ENCODE assay signal across 8 cellular contexts in the genomic region with DNA sequence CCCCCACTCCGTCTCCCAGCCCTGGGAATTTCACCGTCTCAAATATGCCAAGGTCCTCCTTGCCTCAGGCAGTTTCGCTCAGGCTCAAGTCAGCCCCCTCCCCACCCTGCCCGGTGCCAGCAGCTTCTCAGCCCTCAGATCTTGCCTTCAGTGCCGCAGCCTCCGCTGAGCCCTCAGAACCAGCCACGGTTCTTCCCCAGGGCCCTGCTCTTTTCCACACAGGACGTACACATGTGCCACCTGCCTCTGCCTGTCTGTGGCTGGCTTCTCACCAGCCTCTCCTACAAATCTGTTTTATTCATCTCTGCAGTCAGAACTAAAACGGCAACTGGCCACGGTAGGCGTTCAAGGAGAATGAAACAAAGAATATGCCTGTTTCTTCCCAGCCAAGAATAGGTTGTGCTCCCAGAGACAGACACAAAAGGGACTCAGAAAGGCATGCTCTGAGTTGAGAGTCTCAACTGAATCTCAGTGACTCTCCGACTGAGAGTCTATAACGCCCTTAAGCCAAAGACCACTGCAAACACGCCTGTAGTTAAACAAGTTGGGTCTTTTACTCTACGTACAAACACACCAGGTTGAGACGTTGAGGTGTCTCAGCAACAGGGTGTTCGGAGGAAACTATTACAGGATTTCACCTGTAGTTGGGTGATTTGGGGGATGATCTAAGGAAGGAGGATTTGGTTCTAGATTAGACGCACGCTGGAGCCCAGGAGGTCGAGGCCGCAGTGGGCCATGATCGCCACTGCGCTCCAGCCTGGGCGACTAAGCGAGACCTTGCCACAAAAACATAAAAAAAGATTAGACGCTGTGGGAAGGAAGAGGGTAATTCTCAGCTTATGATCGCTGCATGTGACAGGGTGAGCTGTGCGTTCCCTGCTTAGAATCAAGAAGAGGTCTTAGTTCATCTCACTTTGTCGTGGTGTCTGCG. TPM values are rescaled to one million over a fixed set of nuclear protein-coding genes. Genes with fewer than 3 reads are reported as not detected.
A peak's percentile ranks its signal among the peaks of the same experiment; 100 is the strongest.
DNase-seq lines count a peak whose midpoint lies in the region; ATAC-seq and TF ChIP-seq lines count a peak whose summit lies in the region.

No MANE protein-coding gene starts in this region.

- TF ChIP-seq POLR2A in esophagus squamous epithelium (IDR thresholded peaks at IDR 0.05), result no peak

- peaks cover 0 to 28% (median 0%) of the 10 kb centered on the region in 4 donors for H3K27me3 ChIP-seq in esophagus squamous epithelium

- H3K36me3 Mint-ChIP-seq in activated T-cell treated with anti-CD3 and anti-CD28 coated beads, Interleukin-2, amount 50 U/mL, for 24 hours (ENCODE audit: low read depth), result peaks cover 20% of the 10 kb centered on the region

- H3K27me3 Mint-ChIP-seq in activated T-cell treated with anti-CD3 and anti-CD28 coated beads, Interleukin-2, amount 50 U/mL, for 24 hours, result peaks cover 4% of the 10 kb centered on the region

- peak overlapping the region; percentile 93 for H3K9ac ChIP-seq in SK-N-MC (ENCODE audit: insufficient read length)

- H3K4me3 Mint-ChIP-seq in activated T-cell treated with anti-CD3 and anti-CD28 coated beads, Interleukin-2, amount 50 U/mL, for 24 hours, result peak overlapping the region; percentile 87

- ATAC-seq in HG03139 (IDR thresholded peaks at IDR 0.05; ENCODE audit: unreplicated experiment), result no peak

- H3K36me3 ChIP-seq in SK-N-MC (ENCODE audit: insufficient read depth, low read length) (no peaks in the 10 kb centered on the region), esophagus squamous epithelium (no peaks in the 10 kb centered on the region)

- no peaks in the 10 kb centered on the region for H3K9me3 Mint-ChIP-seq in activated T-cell treated with anti-CD3 and anti-CD28 coated beads, Interleukin-2, amount 50 U/mL, for 24 hours

- intact Hi-C loops in esophagus squamous epithelium (cut with DNase I), result no loop called here

- WGBS in esophagus squamous epithelium, 2 donors, result 45 to 58% methylated on average over 24 to 30 of the region's 30 CpGs

- H3K27ac ChIP-seq in SK-N-MC (peak overlapping the region; percentile 75; the same call in 1 of the 2 replicates), esophagus squamous epithelium (peak overlapping the region in 3 of 4 donors; percentile 71 to 83 (median 81))

- H3K27ac Mint-ChIP-seq in activated T-cell treated with anti-CD3 and anti-CD28 coated beads, Interleukin-2, amount 50 U/mL, for 24 hours, result peak overlapping the region; percentile 91

- H3K9me3 ChIP-seq in SK-N-MC (ENCODE audit: low read depth, low read length) (no peaks in the 10 kb centered on the region), esophagus squamous epithelium (no peaks in the 10 kb centered on the region)

- H3K4me1 ChIP-seq in esophagus squamous epithelium, result peaks cover 23 to 42% (median 24%) of the 10 kb centered on the region in 3 donors

- peaks cover 30% of the 10 kb centered on the region for H3K4me1 Mint-ChIP-seq in activated T-cell treated with anti-CD3 and anti-CD28 coated beads, Interleukin-2, amount 50 U/mL, for 24 hours (ENCODE audit: low read depth)

- no peak for DNase-seq in activated T-cell treated with anti-CD3 and anti-CD28 coated beads, Interleukin-2, amount 50 U/mL, for 24 hours
- no peak for DNase-seq in activated T-cell treated with anti-CD3 and anti-CD28 coated beads, Interleukin-2, amount 50 U/mL, for 1 hour
- no peak for DNase-seq in SK-N-MC (ENCODE audit: low read depth, low spot score)
- no peak for DNase-seq in esophagus squamous epithelium (lab: John Stamatoyannopoulos, UW)
- DNase-seq in skeletal muscle cell (ENCODE audit: low read depth), result no peak
- no peak for DNase-seq in NCI-H2029 treated with DMSO at 0.1 percent for 48 hours (lab: John Stamatoyannopoulos, UW)
- no peak for DNase-seq in NCI-H82 (lab: John Stamatoyannopoulos, UW)

- H3K4me3 ChIP-seq in SK-N-MC, result peak overlapping the region; percentile 80
- H3K4me3 ChIP-seq in esophagus squamous epithelium, result peak overlapping the region; percentile 62 to 96 (median 82)
- peak overlapping the region; percentile 79 for H3K4me3 ChIP-seq in skeletal muscle cell (ENCODE audit: low read depth, low read length)

- no peak for TF ChIP-seq CTCF in esophagus squamous epithelium (IDR thresholded peaks at IDR 0.05)

RNA-seq across cellular contexts. Expression of a gene that starts 10.5 kb away (rescaled TPM):
- total RNA-seq in esophagus squamous epithelium, result under 1 TPM in 1 of 4 donors, not detected in 3; 0.38 TPM

RNA-seq across cellular contexts. Expression of a gene that starts 13.9 kb away (rescaled TPM):
- 100 to 1,000 TPM in 1 of 4 donors, 10 to 100 TPM in 3; 41.1 to 109 (median 62.4) TPM for total RNA-seq in esophagus squamous epithelium

RNA-seq across cellular contexts. Expression of a gene that starts 41.4 kb away (rescaled TPM):
- total RNA-seq in esophagus squamous epithelium, result 1 to 10 TPM in 1 of 4 donors, under 1 TPM in 2, not detected in 1; 0.82 to 3.7 (median 0.95) TPM

RNA-seq across cellular contexts. Expression of a gene that starts 41.6 kb away (rescaled TPM):
- total RNA-seq in esophagus squamous epithelium, result 10 to 100 TPM; 25.6 to 50.9 (median 39.4) TPM

RNA-seq across cellular contexts. Expression of a gene that starts 43.4 kb away (rescaled TPM):
- total RNA-seq in esophagus squamous epithelium, result not detected
